Comparison of ENCODE assay signal across 22 cellular contexts in the genomic region with DNA sequence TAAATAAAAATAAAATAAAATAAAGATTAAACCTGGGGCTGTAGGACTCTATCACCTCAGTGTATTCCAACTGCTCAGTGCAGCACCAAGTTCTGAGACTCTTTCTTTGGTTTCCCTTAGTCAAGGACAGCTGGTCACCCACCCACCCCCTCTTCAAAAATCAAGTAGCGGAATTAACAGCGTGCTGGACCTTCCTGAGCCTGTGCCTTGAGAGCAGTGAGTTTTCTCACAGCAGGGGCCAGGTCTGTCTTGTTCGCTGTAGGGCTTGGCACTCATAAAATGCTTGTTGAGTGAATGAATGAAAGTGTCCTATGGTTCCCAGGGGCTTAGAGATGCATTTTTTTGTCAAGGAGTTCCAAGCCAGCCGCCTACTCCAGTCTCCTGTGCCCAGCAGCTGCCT. TPM values are rescaled to one million over a fixed set of nuclear protein-coding genes. Genes with fewer than 3 reads are reported as not detected.
"Had no signal": no experiment of that assay in that cellular context is flagged by ENCODE, and none has a peak within 500 bp of the region (broad histone marks: within the 10 kb centered on the region; RNA-seq: fewer than 3 reads in every experiment).

No MANE protein-coding gene starts in this region.

- H3K4me3 ChIP-seq: ascending aorta, body of pancreas, PC-9 had no signal

- DNase-seq: activated CD4-positive, alpha-beta T cell treated with anti-CD3 and anti-CD28 coated beads for 48 hours; activated CD4-positive, alpha-beta T cell treated with anti-CD3 and anti-CD28 coated beads, Interleukin-2, amount 50 U/mL, for 4 hours; activated CD4-positive, CD25-positive, alpha-beta regulatory T cell treated with anti-CD3 and anti-CD28 coated beads, Interleukin-2, amount 50 U/mL, for 72 hours; activated CD8-positive, alpha-beta memory T cell treated with anti-CD3 and anti-CD28 coated beads, Interleukin-2, amount 50 U/mL, for 48 hours; activated CD8-positive, alpha-beta T cell treated with anti-CD3 and anti-CD28 coated beads, Interleukin-2, amount 10 ng/mL, durations not matched to agents 7 days and 5 days; activated naive CD8-positive, alpha-beta T cell treated with anti-CD3 and anti-CD28 coated beads, Interleukin-2, amount 50 U/mL, for 24 hours; activated T-cell treated with anti-CD3 and anti-CD28 coated beads, Interleukin-2, amount 50 U/mL, for 1 hour; amniotic stem cell; body of pancreas; central memory CD4-positive, alpha-beta T cell; Kasumi-1; NCI-H1105 treated with DMSO at 0.1 percent for 48 hours; NCI-H1930; NCI-H2171; NCI-H2227 treated with DMSO at 0.1 percent for 48 hours; NCI-H510A; PC-9; SHP77 treated with DMSO at 0.1 percent for 48 hours had no signal

- H3K9me3 ChIP-seq: ascending aorta, body of pancreas had no signal

- H3K27ac ChIP-seq: ascending aorta, body of pancreas, PC-9 had no signal

- H3K36me3 ChIP-seq: ascending aorta had no signal

- H2AFZ ChIP-seq: PC-9 had no signal

RNA-seq across cellular contexts. Expression of a gene that starts 2.9 kb away (rescaled TPM):
- total RNA-seq: activated CD8-positive, alpha-beta T cell treated with anti-CD3 and anti-CD28 coated beads, Interleukin-2, amount 10 ng/mL, durations not matched to agents 7 days and 5 days; activated naive CD4-positive, alpha-beta T cell treated with anti-CD3 and anti-CD28 coated beads, Interleukin-2, amount 50 U/mL, for 72 hours; ascending aorta; body of pancreas; chondrocyte; PC-9; WTC11 had no signal
